Comparison of ENCODE assay signal across 15 cellular contexts in the genomic region with DNA sequence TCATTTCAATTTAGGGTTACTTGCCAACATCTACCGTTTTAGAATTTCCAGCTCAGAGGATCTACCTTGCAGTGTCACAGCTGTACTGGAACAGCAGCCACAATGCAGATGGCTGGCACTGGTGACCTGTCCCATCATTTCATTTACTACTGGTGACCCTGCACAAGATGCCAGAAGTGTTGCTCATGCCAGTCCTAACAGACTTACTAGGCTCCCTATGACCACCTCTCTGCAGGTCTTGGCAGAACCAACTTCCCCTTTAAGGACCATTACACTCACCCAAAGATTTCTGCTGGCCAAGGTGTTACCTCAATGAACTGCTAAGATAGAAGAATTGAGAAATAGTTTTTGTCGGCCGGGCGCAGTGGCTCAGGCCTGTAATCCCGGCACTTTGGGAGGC.
DNase-seq lines count a peak whose midpoint lies in the region; ATAC-seq and TF ChIP-seq lines count a peak whose summit lies in the region.
"Had no signal": no experiment of that assay in that cellular context is flagged by ENCODE, and none has a peak within 500 bp of the region (broad histone marks: within the 10 kb centered on the region; RNA-seq: fewer than 3 reads in every experiment).

No MANE protein-coding gene starts in this region.

- no peak for ATAC-seq in HG02588 (IDR thresholded peaks at IDR 0.05; ENCODE audit: unreplicated experiment)
- ATAC-seq in naive thymus-derived CD8-positive, alpha-beta T cell = no peak

- POLR2A ChIA-PET in naive thymus-derived CD8-positive, alpha-beta T cell (lab: Charles Lee) = no interaction called here

- H3K4me3 Mint-ChIP-seq in activated T-cell treated with anti-CD3 and anti-CD28 coated beads, Interleukin-2, amount 50 U/mL, for 24 hours = no peak overlapping the region
- H3K4me3 Mint-ChIP-seq in naive thymus-derived CD8-positive, alpha-beta T cell = no peak overlapping the region

- no peaks in the 10 kb centered on the region for H3K27me3 ChIP-seq in neutrophil
- H3K27me3 ChIP-seq: BLaER1 had no signal

- peaks cover 48% of the 10 kb centered on the region for H3K4me1 Mint-ChIP-seq in activated T-cell treated with anti-CD3 and anti-CD28 coated beads, Interleukin-2, amount 50 U/mL, for 24 hours (ENCODE audit: low read depth)
- H3K4me1 Mint-ChIP-seq in naive thymus-derived CD8-positive, alpha-beta T cell = peaks cover 0 to 7% (median 4%) of the 10 kb centered on the region in 4 donors

- peaks cover 9% of the 10 kb centered on the region for H3K9me3 Mint-ChIP-seq in activated T-cell treated with anti-CD3 and anti-CD28 coated beads, Interleukin-2, amount 50 U/mL, for 24 hours
- peaks cover 0 to 13% (median 4%) of the 10 kb centered on the region in 9 donors for H3K9me3 Mint-ChIP-seq in naive thymus-derived CD8-positive, alpha-beta T cell

- no peak overlapping the region for H3K4me3 ChIP-seq in neutrophil (ENCODE audit: low read depth in 1 of 2, low read length in 1 of 2)
- H3K4me3 ChIP-seq: BLaER1, HAP-1 had no signal

- H3K27ac Mint-ChIP-seq in activated T-cell treated with anti-CD3 and anti-CD28 coated beads, Interleukin-2, amount 50 U/mL, for 24 hours = peak overlapping the region; percentile 78
- peak overlapping the region in 1 of 10 donors; percentile 82 for H3K27ac Mint-ChIP-seq in naive thymus-derived CD8-positive, alpha-beta T cell

- H3K27me3 Mint-ChIP-seq in activated T-cell treated with anti-CD3 and anti-CD28 coated beads, Interleukin-2, amount 50 U/mL, for 24 hours = no peaks in the 10 kb centered on the region
- H3K27me3 Mint-ChIP-seq in naive thymus-derived CD8-positive, alpha-beta T cell = no peaks in the 10 kb centered on the region
- H3K27me3 Mint-ChIP-seq: CD4-positive, CD25-positive, alpha-beta regulatory T cell had no signal

- TF ChIP-seq CTCF in VCaP (conservative IDR thresholded peaks at IDR 0.05) = no peak
- no peak for TF ChIP-seq CTCF in neutrophil (IDR thresholded peaks at IDR 0.05)

- H3K4me1 ChIP-seq in neutrophil (ENCODE audit: control insufficient read depth in 1 of 2, insufficient read depth in 1 of 2, low read depth in 1 of 2, low read length in 1 of 2) = peaks cover 19 to 26% of the 10 kb centered on the region in 2 experiments
- H3K4me1 ChIP-seq: HAP-1 had no signal

- peaks cover 76% of the 10 kb centered on the region for H3K36me3 Mint-ChIP-seq in activated T-cell treated with anti-CD3 and anti-CD28 coated beads, Interleukin-2, amount 50 U/mL, for 24 hours (ENCODE audit: low read depth)
- H3K36me3 Mint-ChIP-seq in naive thymus-derived CD8-positive, alpha-beta T cell = peaks cover 14 to 43% (median 33%) of the 10 kb centered on the region in 3 donors

- H3K27ac ChIP-seq in VCaP (peak overlapping the region; percentile 52; the same call in 1 of the 2 replicates), neutrophil (peak overlapping the region; percentile 49)
- H3K27ac ChIP-seq: BLaER1 had no signal

- H3K9me3 ChIP-seq in neutrophil = no peaks in the 10 kb centered on the region
- H3K9me3 ChIP-seq: HAP-1 had no signal

- no peaks in the 10 kb centered on the region for H3K36me3 ChIP-seq in neutrophil
- H3K36me3 ChIP-seq: HAP-1 had no signal

- DNase-seq in NOMO-1 (lab: John Stamatoyannopoulos, UW; ENCODE audit: unreplicated experiment in 2 of 2) (peak; percentile 7 to 15), NOMO-1 treated with dmso at 0.1 percent for 144 hours (lab: John Stamatoyannopoulos, UW; ENCODE audit: unreplicated experiment) (no peak), activated T-cell treated with anti-CD3 and anti-CD28 coated beads for 4 hours (no peak)
- DNase-seq in activated T-cell treated with anti-CD3 and anti-CD28 coated beads, Interleukin-2, amount 50 U/mL, for 24 hours = no peak
- DNase-seq in naive thymus-derived CD8-positive, alpha-beta T cell = no peak
- DNase-seq: 8988T; AML-193; CD4-positive, CD25-positive, alpha-beta regulatory T cell; DMS53; GF-D8 had no signal

Comparison
In these comparisons a context has a peak if more than half of its experiments do, and no peak if none do; other contexts are left out.
1. DNase-seq: peak in NOMO-1 (2 of 2); none in NOMO-1 treated with dmso at 0.1 percent for 144 hours (single experiment), activated T-cell treated with anti-CD3 and anti-CD28 coated beads, Interleukin-2, amount 50 U/mL, for 24 hours (single experiment), activated T-cell treated with anti-CD3 and anti-CD28 coated beads for 4 hours (single experiment) and naive thymus-derived CD8-positive, alpha-beta T cell (0 of 10).